In genomic region chr16:14497245-14498082, GRCh38 we compare ENCODE assay signal across 1 cellular context.
TF ChIP-seq lines count a peak whose summit lies in the region.

No MANE protein-coding gene starts in this region.

TF ChIP-seq in HepG2, 621 proteins besides CTCF, POLR2A, EP300 and RAD21 (continued from another document and continues in another):
- TF ChIP-seq NFAT5 (CRISPR knock-in tag; IDR thresholded peaks at IDR 0.05) (no peak), JUND (CRISPR knock-in tag; IDR thresholded peaks at IDR 0.05) (0 out of 2 replicates have a peak, but pooled peaks have one; percentile 16), POLR2AphosphoS5 (IDR thresholded peaks at IDR 0.05; ENCODE audit: low read depth, low read length) (no peak), RBM39 (IDR thresholded peaks at IDR 0.05; ENCODE audit: low read depth, low read length, poor library complexity, severe bottlenecking) (no peak), MAFG (CRISPR knock-in tag; IDR thresholded peaks at IDR 0.05) (no peak), HMGXB3 (CRISPR knock-in tag; IDR thresholded peaks at IDR 0.05; ENCODE audit: borderline replicate concordance) (no peak), ZMAT3 (CRISPR knock-in tag; conservative IDR thresholded peaks at IDR 0.05) (peak; percentile 57; the same call in 1 of the 2 replicates), SALL1 (CRISPR knock-in tag; IDR thresholded peaks at IDR 0.05) (peak; percentile 88), ZNF430 (CRISPR knock-in tag; IDR thresholded peaks at IDR 0.05) (no peak; the same call in 1 of the 2 replicates), ZSCAN29 (CRISPR knock-in tag; conservative IDR thresholded peaks at IDR 0.05) (peak; percentile 57; the same call in 1 of the 2 replicates), ZNF777 (CRISPR knock-in tag; IDR thresholded peaks at IDR 0.05) (no peak), ATAD3A (CRISPR knock-in tag; IDR thresholded peaks at IDR 0.05) (no peak), GATAD1 (CRISPR knock-in tag; IDR thresholded peaks at IDR 0.05) (no peak), NR2F1 (CRISPR knock-in tag; IDR thresholded peaks at IDR 0.05) (peak in 1 of 2 experiments; percentile 46; a peak in 1 of 4 replicates), ZNF549 (CRISPR knock-in tag; IDR thresholded peaks at IDR 0.05) (no peak), ZNF274 (CRISPR knock-in tag; IDR thresholded peaks at IDR 0.05) (no peak), NAIF1 (CRISPR knock-in tag; IDR thresholded peaks at IDR 0.05; ENCODE audit: borderline replicate concordance) (no peak), MZF1 (CRISPR knock-in tag; IDR thresholded peaks at IDR 0.05; ENCODE audit: borderline replicate concordance) (no peak), ZNF17 (CRISPR knock-in tag; IDR thresholded peaks at IDR 0.05) (no peak), SRSF9 (IDR thresholded peaks at IDR 0.05; ENCODE audit: borderline replicate concordance, insufficient read depth, low read depth, low read length, poor library complexity, severe bottlenecking) (no peak), ZNF251 (CRISPR knock-in tag; IDR thresholded peaks at IDR 0.05) (no peak), ZNF670 (CRISPR knock-in tag; IDR thresholded peaks at IDR 0.05; ENCODE audit: borderline replicate concordance) (no peak), ZNF639 (CRISPR knock-in tag; conservative IDR thresholded peaks at IDR 0.05) (no peak), ZNF292 (CRISPR knock-in tag; IDR thresholded peaks at IDR 0.05; ENCODE audit: borderline replicate concordance, low read depth) (peak; percentile 70; the same call in 1 of the 2 replicates), TCF7 (IDR thresholded peaks at IDR 0.05; ENCODE audit: low read depth) (peak; percentile 91), ADNP (CRISPR knock-in tag; IDR thresholded peaks at IDR 0.05) (no peak; the same call in 1 of the 2 replicates), ZFP91 (CRISPR knock-in tag; IDR thresholded peaks at IDR 0.05; ENCODE audit: borderline replicate concordance) (no peak), GTF3A (CRISPR knock-in tag; conservative IDR thresholded peaks at IDR 0.05) (0 out of 2 replicates have a peak, but pooled peaks have one; percentile 50), IRF1 (CRISPR knock-in tag; IDR thresholded peaks at IDR 0.05; ENCODE audit: low read depth) (no peak), CBFB (CRISPR knock-in tag; IDR thresholded peaks at IDR 0.05) (peak; percentile 96), ZNF468 (CRISPR knock-in tag; IDR thresholded peaks at IDR 0.05) (no peak), ZNF839 (CRISPR knock-in tag; IDR thresholded peaks at IDR 0.05; ENCODE audit: borderline replicate concordance) (no peak), FOSL1 (CRISPR knock-in tag; IDR thresholded peaks at IDR 0.05; ENCODE audit: borderline replicate concordance) (no peak)
- TF ChIP-seq, protein P1, sequence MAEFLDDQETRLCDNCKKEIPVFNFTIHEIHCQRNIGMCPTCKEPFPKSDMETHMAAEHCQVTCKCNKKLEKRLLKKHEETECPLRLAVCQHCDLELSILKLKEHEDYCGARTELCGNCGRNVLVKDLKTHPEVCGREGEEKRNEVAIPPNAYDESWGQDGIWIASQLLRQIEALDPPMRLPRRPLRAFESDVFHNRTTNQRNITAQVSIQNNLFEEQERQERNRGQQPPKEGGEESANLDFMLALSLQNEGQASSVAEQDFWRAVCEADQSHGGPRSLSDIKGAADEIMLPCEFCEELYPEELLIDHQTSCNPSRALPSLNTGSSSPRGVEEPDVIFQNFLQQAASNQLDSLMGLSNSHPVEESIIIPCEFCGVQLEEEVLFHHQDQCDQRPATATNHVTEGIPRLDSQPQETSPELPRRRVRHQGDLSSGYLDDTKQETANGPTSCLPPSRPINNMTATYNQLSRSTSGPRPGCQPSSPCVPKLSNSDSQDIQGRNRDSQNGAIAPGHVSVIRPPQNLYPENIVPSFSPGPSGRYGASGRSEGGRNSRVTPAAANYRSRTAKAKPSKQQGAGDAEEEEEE (CRISPR knock-in tag; IDR thresholded peaks at IDR 0.05; ENCODE audit: borderline replicate concordance) = peak; percentile 96; the same call in 1 of the 2 replicates
- TF ChIP-seq, protein P2, sequence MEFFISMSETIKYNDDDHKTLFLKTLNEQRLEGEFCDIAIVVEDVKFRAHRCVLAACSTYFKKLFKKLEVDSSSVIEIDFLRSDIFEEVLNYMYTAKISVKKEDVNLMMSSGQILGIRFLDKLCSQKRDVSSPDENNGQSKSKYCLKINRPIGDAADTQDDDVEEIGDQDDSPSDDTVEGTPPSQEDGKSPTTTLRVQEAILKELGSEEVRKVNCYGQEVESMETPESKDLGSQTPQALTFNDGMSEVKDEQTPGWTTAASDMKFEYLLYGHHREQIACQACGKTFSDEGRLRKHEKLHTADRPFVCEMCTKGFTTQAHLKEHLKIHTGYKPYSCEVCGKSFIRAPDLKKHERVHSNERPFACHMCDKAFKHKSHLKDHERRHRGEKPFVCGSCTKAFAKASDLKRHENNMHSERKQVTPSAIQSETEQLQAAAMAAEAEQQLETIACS (CRISPR knock-in tag; IDR thresholded peaks at IDR 0.05) = no peak
- TF ChIP-seq, protein P3, sequence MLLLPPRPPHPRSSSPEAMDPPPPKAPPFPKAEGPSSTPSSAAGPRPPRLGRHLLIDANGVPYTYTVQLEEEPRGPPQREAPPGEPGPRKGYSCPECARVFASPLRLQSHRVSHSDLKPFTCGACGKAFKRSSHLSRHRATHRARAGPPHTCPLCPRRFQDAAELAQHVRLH (CRISPR knock-in tag; IDR thresholded peaks at IDR 0.05; ENCODE audit: borderline replicate concordance, low read depth) = no peak
- TF ChIP-seq, protein P4, sequence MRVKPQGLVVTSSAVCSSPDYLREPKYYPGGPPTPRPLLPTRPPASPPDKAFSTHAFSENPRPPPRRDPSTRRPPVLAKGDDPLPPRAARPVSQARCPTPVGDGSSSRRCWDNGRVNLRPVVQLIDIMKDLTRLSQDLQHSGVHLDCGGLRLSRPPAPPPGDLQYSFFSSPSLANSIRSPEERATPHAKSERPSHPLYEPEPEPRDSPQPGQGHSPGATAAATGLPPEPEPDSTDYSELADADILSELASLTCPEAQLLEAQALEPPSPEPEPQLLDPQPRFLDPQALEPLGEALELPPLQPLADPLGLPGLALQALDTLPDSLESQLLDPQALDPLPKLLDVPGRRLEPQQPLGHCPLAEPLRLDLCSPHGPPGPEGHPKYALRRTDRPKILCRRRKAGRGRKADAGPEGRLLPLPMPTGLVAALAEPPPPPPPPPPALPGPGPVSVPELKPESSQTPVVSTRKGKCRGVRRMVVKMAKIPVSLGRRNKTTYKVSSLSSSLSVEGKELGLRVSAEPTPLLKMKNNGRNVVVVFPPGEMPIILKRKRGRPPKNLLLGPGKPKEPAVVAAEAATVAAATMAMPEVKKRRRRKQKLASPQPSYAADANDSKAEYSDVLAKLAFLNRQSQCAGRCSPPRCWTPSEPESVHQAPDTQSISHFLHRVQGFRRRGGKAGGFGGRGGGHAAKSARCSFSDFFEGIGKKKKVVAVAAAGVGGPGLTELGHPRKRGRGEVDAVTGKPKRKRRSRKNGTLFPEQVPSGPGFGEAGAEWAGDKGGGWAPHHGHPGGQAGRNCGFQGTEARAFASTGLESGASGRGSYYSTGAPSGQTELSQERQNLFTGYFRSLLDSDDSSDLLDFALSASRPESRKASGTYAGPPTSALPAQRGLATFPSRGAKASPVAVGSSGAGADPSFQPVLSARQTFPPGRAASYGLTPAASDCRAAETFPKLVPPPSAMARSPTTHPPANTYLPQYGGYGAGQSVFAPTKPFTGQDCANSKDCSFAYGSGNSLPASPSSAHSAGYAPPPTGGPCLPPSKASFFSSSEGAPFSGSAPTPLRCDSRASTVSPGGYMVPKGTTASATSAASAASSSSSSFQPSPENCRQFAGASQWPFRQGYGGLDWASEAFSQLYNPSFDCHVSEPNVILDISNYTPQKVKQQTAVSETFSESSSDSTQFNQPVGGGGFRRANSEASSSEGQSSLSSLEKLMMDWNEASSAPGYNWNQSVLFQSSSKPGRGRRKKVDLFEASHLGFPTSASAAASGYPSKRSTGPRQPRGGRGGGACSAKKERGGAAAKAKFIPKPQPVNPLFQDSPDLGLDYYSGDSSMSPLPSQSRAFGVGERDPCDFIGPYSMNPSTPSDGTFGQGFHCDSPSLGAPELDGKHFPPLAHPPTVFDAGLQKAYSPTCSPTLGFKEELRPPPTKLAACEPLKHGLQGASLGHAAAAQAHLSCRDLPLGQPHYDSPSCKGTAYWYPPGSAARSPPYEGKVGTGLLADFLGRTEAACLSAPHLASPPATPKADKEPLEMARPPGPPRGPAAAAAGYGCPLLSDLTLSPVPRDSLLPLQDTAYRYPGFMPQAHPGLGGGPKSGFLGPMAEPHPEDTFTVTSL (CRISPR knock-in tag; IDR thresholded peaks at IDR 0.05; ENCODE audit: borderline replicate concordance) = peak; percentile 62; the same call in 1 of the 2 replicates
